In genomic region chr9:37953204-37953774, GRCh38 we compare ENCODE assay signal across 12 cellular contexts. TPM values are rescaled to one million over a fixed set of nuclear protein-coding genes. Genes with fewer than 3 reads are reported as not detected.
DNase-seq lines count a peak whose midpoint lies in the region; ATAC-seq and TF ChIP-seq lines count a peak whose summit lies in the region.
"Had no signal": no experiment of that assay in that cellular context is flagged by ENCODE, and none has a peak within 500 bp of the region (broad histone marks: within the 10 kb centered on the region; RNA-seq: fewer than 3 reads in every experiment).

No MANE protein-coding gene starts in this region.

- peaks cover 6% of the 10 kb centered on the region for H3K36me3 Mint-ChIP-seq in activated naive CD8-positive, alpha-beta T cell treated with anti-CD3 and anti-CD28 coated beads, Interleukin-2, amount 50 U/mL, for 24 hours (ENCODE audit: low read depth)
- no peaks in the 10 kb centered on the region for H3K36me3 Mint-ChIP-seq in CD8-positive, alpha-beta T cell

- CTCF ChIA-PET in CD8-positive, alpha-beta T cell (lab: Charles Lee): no interaction called here

- H3K79me2 ChIP-seq in ACC112 (ENCODE audit: control insufficient read depth, insufficient read depth, low read length, unreplicated experiment): no peaks in the 10 kb centered on the region

- DNase-seq in activated naive CD8-positive, alpha-beta T cell treated with anti-CD3 and anti-CD28 coated beads, Interleukin-2, amount 50 U/mL, for 24 hours: no peak
- DNase-seq in 8988T: no peak
- DNase-seq in activated gamma-delta T cell (lab: John Stamatoyannopoulos, UW): no peak
- DNase-seq in CD8-positive, alpha-beta T cell: no peak
- DNase-seq: COR-L47, NCI-H187 treated with DMSO at 0.1 percent for 48 hours, SHP77 had no signal

- ATAC-seq in GM19455 (IDR thresholded peaks at IDR 0.05; ENCODE audit: unreplicated experiment) (peak; percentile 6), HG03175 (IDR thresholded peaks at IDR 0.05; ENCODE audit: unreplicated experiment) (no peak)
- ATAC-seq in activated naive CD8-positive, alpha-beta T cell treated with anti-CD3 and anti-CD28 coated beads, Interleukin-2, amount 50 U/mL, for 24 hours: no peak
- no peak for ATAC-seq in CD8-positive, alpha-beta T cell

- 91 to 96% methylated on average over 3 of the region's 5 CpGs for WGBS in mesodermal cell (ENCODE audit: insufficient coverage in 2 of 2), 2 experiments

- H3K27ac ChIP-seq in ACC112 (ENCODE audit: low read depth, low read length): peak overlapping the region; percentile 99
- H3K27ac ChIP-seq in mesodermal cell (ENCODE audit: low read depth, low read length, severe bottlenecking): peak overlapping the region; percentile 84
- H3K27ac ChIP-seq in CD8-positive, alpha-beta T cell (ENCODE audit: low read depth, low read length): no peak overlapping the region
- H3K27ac ChIP-seq: neural progenitor cell had no signal

- intact Hi-C loops in CD8-positive, alpha-beta T cell (cut with DNase I, micrococcal nuclease): no loop called here

- peaks cover 50% of the 10 kb centered on the region for H3K4me1 ChIP-seq in ACC112 (ENCODE audit: control insufficient read depth, insufficient read depth, low read length, unreplicated experiment)
- peaks cover 45% of the 10 kb centered on the region for H3K4me1 ChIP-seq in mesodermal cell (ENCODE audit: control insufficient read depth, insufficient read depth, low read length, poor library complexity, severe bottlenecking)
- no peaks in the 10 kb centered on the region for H3K4me1 ChIP-seq in CD8-positive, alpha-beta T cell (ENCODE audit: insufficient read depth, low read length)
- H3K4me1 ChIP-seq: neural progenitor cell had no signal

- H3K4me3 Mint-ChIP-seq in activated naive CD8-positive, alpha-beta T cell treated with anti-CD3 and anti-CD28 coated beads, Interleukin-2, amount 50 U/mL, for 24 hours: peak overlapping the region; percentile 61
- H3K4me3 Mint-ChIP-seq in CD8-positive, alpha-beta T cell: no peak overlapping the region
- H3K4me3 Mint-ChIP-seq: neural progenitor cell had no signal

- H3K9me3 ChIP-seq in mesodermal cell (ENCODE audit: control insufficient read depth, low read length): no peaks in the 10 kb centered on the region
- H3K9me3 ChIP-seq in CD8-positive, alpha-beta T cell (ENCODE audit: low read length): no peaks in the 10 kb centered on the region

- POLR2A ChIA-PET in CD8-positive, alpha-beta T cell (lab: Charles Lee): no interaction called here

- no peaks in the 10 kb centered on the region for H3K27me3 ChIP-seq in ACC112 (ENCODE audit: insufficient read depth, low read length)
- H3K27me3 ChIP-seq in CD8-positive, alpha-beta T cell (ENCODE audit: insufficient read depth, low read length): no peaks in the 10 kb centered on the region
- H3K27me3 ChIP-seq: neural progenitor cell had no signal

- no peaks in the 10 kb centered on the region for H3K9me3 Mint-ChIP-seq in activated naive CD8-positive, alpha-beta T cell treated with anti-CD3 and anti-CD28 coated beads, Interleukin-2, amount 50 U/mL, for 24 hours
- H3K9me3 Mint-ChIP-seq in CD8-positive, alpha-beta T cell: no peaks in the 10 kb centered on the region
- H3K9me3 Mint-ChIP-seq: neural progenitor cell had no signal

- TF ChIP-seq CTCF in CD8-positive, alpha-beta T cell (IDR thresholded peaks at IDR 0.05): no peak

- H3K4me3 ChIP-seq in ACC112 (ENCODE audit: low read depth, low read length) (peak overlapping the region; percentile 37; the same call in 1 of the 2 replicates), mesodermal cell (ENCODE audit: extremely low read depth, insufficient read depth, low read length, poor library complexity, severe bottlenecking) (no peak overlapping the region)
- no peak overlapping the region for H3K4me3 ChIP-seq in CD8-positive, alpha-beta T cell (ENCODE audit: low read depth, low read length)
- H3K4me3 ChIP-seq: neural progenitor cell had no signal

- peak overlapping the region; percentile 93 for H3K27ac Mint-ChIP-seq in activated naive CD8-positive, alpha-beta T cell treated with anti-CD3 and anti-CD28 coated beads, Interleukin-2, amount 50 U/mL, for 24 hours
- H3K27ac Mint-ChIP-seq in CD8-positive, alpha-beta T cell: no peak overlapping the region
- H3K27ac Mint-ChIP-seq: neural progenitor cell had no signal

- H3K4me1 Mint-ChIP-seq in activated naive CD8-positive, alpha-beta T cell treated with anti-CD3 and anti-CD28 coated beads, Interleukin-2, amount 50 U/mL, for 24 hours: peaks cover 34% of the 10 kb centered on the region
- H3K4me1 Mint-ChIP-seq in CD8-positive, alpha-beta T cell (ENCODE audit: low read depth): peaks cover 1% of the 10 kb centered on the region

- H3K36me3 ChIP-seq in ACC112 (ENCODE audit: insufficient read depth, low read length): peaks cover 19% of the 10 kb centered on the region; the same call in 1 of the 2 replicates
- peaks cover 71% of the 10 kb centered on the region for H3K36me3 ChIP-seq in mesodermal cell (ENCODE audit: control insufficient read depth, insufficient read depth, low read length)
- no peaks in the 10 kb centered on the region for H3K36me3 ChIP-seq in CD8-positive, alpha-beta T cell (ENCODE audit: insufficient read depth, low read length)
- H3K36me3 ChIP-seq: neural progenitor cell had no signal

- no peaks in the 10 kb centered on the region for H3K27me3 Mint-ChIP-seq in activated naive CD8-positive, alpha-beta T cell treated with anti-CD3 and anti-CD28 coated beads, Interleukin-2, amount 50 U/mL, for 24 hours
- no peaks in the 10 kb centered on the region for H3K27me3 Mint-ChIP-seq in CD8-positive, alpha-beta T cell (ENCODE audit: low read depth)

- no peak overlapping the region for H2AFZ ChIP-seq in ACC112 (ENCODE audit: low read length, unreplicated experiment)
- H2AFZ ChIP-seq: neural progenitor cell had no signal

RNA-seq across cellular contexts. Expression of gene SLC25A51, which starts 49.4 kb away (rescaled TPM):
- polyA plus RNA-seq in mesodermal cell (2013, experiment 1 of 2): 16.0 TPM
- polyA plus RNA-seq in mesodermal cell (2013, experiment 2 of 2): 17.6 TPM
- 10 to 100 TPM; 14.7 to 15.2 TPM for total RNA-seq in CD8-positive, alpha-beta T cell
